ENCODE assay signal across 2 cellular contexts in genomic region chr1:27884182-27884954, GRCh38.
TF ChIP-seq lines count a peak whose summit lies in the region.

No MANE protein-coding gene starts in this region.

TF ChIP-seq in HepG2, 621 proteins besides CTCF, POLR2A, EP300 and RAD21:
- TF ChIP-seq ZNF768 (CRISPR knock-in tag; IDR thresholded peaks at IDR 0.05) = peak; percentile 80
- TF ChIP-seq FOSL1 (CRISPR knock-in tag; IDR thresholded peaks at IDR 0.05; ENCODE audit: borderline replicate concordance) = no peak

TF ChIP-seq in SK-N-SH, 30 proteins besides CTCF, POLR2A, EP300 and RAD21:
- TF ChIP-seq NFIC (IDR thresholded peaks at IDR 0.05; ENCODE audit: borderline replicate concordance) = no peak
- no peak for TF ChIP-seq GABPA (IDR thresholded peaks at IDR 0.05; ENCODE audit: low read depth)
- TF ChIP-seq TCF12 (IDR thresholded peaks at IDR 0.05) = no peak
- no peak for TF ChIP-seq FOSL2 (IDR thresholded peaks at IDR 0.05; ENCODE audit: borderline replicate concordance, low read depth)
- no peak for TF ChIP-seq GATA2 (CRISPR knock-in tag; IDR thresholded peaks at IDR 0.05)
- TF ChIP-seq MXI1 (IDR thresholded peaks at IDR 0.05; ENCODE audit: low read depth, low read length) = no peak
- no peak for TF ChIP-seq CHD2 (IDR thresholded peaks at IDR 0.05; ENCODE audit: low read length, partially characterized antibody)
- TF ChIP-seq TEAD4 (IDR thresholded peaks at IDR 0.05; ENCODE audit: borderline replicate concordance, insufficient read depth) = no peak
- TF ChIP-seq SIN3A (IDR thresholded peaks at IDR 0.05; ENCODE audit: borderline replicate concordance, low read depth, low read length) = no peak
- TF ChIP-seq ELF1 (IDR thresholded peaks at IDR 0.05) = no peak
- TF ChIP-seq YY1 (IDR thresholded peaks at IDR 0.05; ENCODE audit: low read depth) = no peak
